ENCODE assay signal across 7 cellular contexts in genomic region chr7:5970347-5970911, GRCh38. TPM values are rescaled to one million over a fixed set of nuclear protein-coding genes. Genes with fewer than 3 reads are reported as not detected.
"Had no signal": no experiment of that assay in that cellular context is flagged by ENCODE, and none has a peak within 500 bp of the region (broad histone marks: within the 10 kb centered on the region; RNA-seq: fewer than 3 reads in every experiment).

RSPH10B (minus strand) TSS chr7:5970689; CDS start chr7:5967116, 3,573 bp downstream.

RNA-seq across cellular contexts. Expression of gene RSPH10B, which starts in this region (rescaled TPM):
- total RNA-seq: activated CD4-positive, alpha-beta memory T cell treated with anti-CD3 and anti-CD28 coated beads for 36 hours; activated naive CD8-positive, alpha-beta T cell treated with anti-CD3 and anti-CD28 coated beads for 36 hours; aorta; left ventricle myocardium inferior; right atrium auricular region; SJSA1; urinary bladder had no signal
